9 cellular contexts compared by ENCODE assay signal in the genomic region with DNA sequence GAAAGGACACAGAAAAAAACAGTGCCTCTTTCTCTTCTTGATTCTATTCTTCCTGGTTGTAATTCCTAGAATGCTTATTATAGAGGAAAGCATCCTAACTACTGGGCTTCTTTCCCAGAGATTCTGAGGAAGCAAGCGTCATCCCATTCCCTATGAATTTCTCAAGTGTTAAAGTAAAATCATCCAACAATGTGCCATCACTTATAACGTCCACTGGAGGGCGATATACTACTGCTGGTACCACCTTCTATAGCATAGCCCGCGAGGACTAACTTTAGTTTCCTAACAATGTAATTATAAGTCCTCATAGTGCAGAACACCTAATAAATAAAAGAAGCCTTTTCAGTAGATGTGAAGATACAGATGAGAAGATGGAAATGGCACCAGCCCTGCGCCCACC. TPM values are rescaled to one million over a fixed set of nuclear protein-coding genes. Genes with fewer than 3 reads are reported as not detected.
DNase-seq lines count a peak whose midpoint lies in the region; ATAC-seq and TF ChIP-seq lines count a peak whose summit lies in the region.
"Had no signal": no experiment of that assay in that cellular context is flagged by ENCODE, and none has a peak within 500 bp of the region (broad histone marks: within the 10 kb centered on the region; RNA-seq: fewer than 3 reads in every experiment).

No MANE protein-coding gene starts in this region.

- intact Hi-C loops in natural killer cell (cut with micrococcal nuclease), result no loop called here

- POLR2A ChIA-PET in activated CD8-positive, alpha-beta T cell treated with anti-CD3 and anti-CD28 coated beads, Interleukin-2, amount 10 ng/mL, durations not matched to agents 7 days and 5 days (lab: Charles Lee), result interaction anchor here (0.6 kb wide), 1 partner anchor 139 kb away, joined by 3 read pairs; no protein-coding TSS in a partner anchor

- ATAC-seq in natural killer cell (peak in 1 of 3 donors; percentile 62), GM21515 (IDR thresholded peaks at IDR 0.05; ENCODE audit: unreplicated experiment) (no peak), GM21825 (IDR thresholded peaks at IDR 0.05; ENCODE audit: unreplicated experiment) (no peak), HG03175 (IDR thresholded peaks at IDR 0.05; ENCODE audit: unreplicated experiment) (no peak)
- no peak for ATAC-seq in natural killer cell treated with Interleukin-12 subunit alpha and Interleukin-12 subunit beta and Interleukin-15 and Interleukin-18, amount 100 ng/mL, for 72 hours
- no peak for ATAC-seq in activated CD8-positive, alpha-beta T cell treated with anti-CD3 and anti-CD28 coated beads, Interleukin-2, amount 10 ng/mL, durations not matched to agents 7 days and 5 days

- TF ChIP-seq CTCF in natural killer cell (IDR thresholded peaks at IDR 0.05) (peak; percentile 23), LNCaP clone FGC (IDR thresholded peaks at IDR 0.05; ENCODE audit: control insufficient read depth, extremely low read depth, insufficient read depth) (peak; percentile 65)

- no peak overlapping the region for H3K4me3 ChIP-seq in LNCaP clone FGC (ENCODE audit: low read depth, low read length)

- CTCF ChIA-PET in activated CD8-positive, alpha-beta T cell treated with anti-CD3 and anti-CD28 coated beads, Interleukin-2, amount 10 ng/mL, durations not matched to agents 7 days and 5 days (lab: Charles Lee), result no interaction called here

- H3K27ac Mint-ChIP-seq in natural killer cell, result no peak overlapping the region
- H3K27ac Mint-ChIP-seq in natural killer cell treated with Interleukin-12 subunit alpha and Interleukin-12 subunit beta and Interleukin-15 and Interleukin-18, amount 100 ng/mL, for 72 hours, result no peak overlapping the region
- H3K27ac Mint-ChIP-seq in activated CD8-positive, alpha-beta T cell treated with anti-CD3 and anti-CD28 coated beads, Interleukin-2, amount 10 ng/mL, durations not matched to agents 7 days and 5 days, result no peak overlapping the region

- no peak overlapping the region for H3K4me3 Mint-ChIP-seq in natural killer cell
- no peak overlapping the region for H3K4me3 Mint-ChIP-seq in natural killer cell treated with Interleukin-12 subunit alpha and Interleukin-12 subunit beta and Interleukin-15 and Interleukin-18, amount 100 ng/mL, for 72 hours
- no peak overlapping the region for H3K4me3 Mint-ChIP-seq in activated CD8-positive, alpha-beta T cell treated with anti-CD3 and anti-CD28 coated beads, Interleukin-2, amount 10 ng/mL, durations not matched to agents 7 days and 5 days

- peaks cover 18 to 42% of the 10 kb centered on the region in 2 donors for H3K27me3 Mint-ChIP-seq in natural killer cell (ENCODE audit: low read depth in 2 of 2)
- H3K27me3 Mint-ChIP-seq in natural killer cell treated with Interleukin-12 subunit alpha and Interleukin-12 subunit beta and Interleukin-15 and Interleukin-18, amount 100 ng/mL, for 72 hours, result peaks cover 28 to 30% of the 10 kb centered on the region in 2 donors
- peaks cover 14% of the 10 kb centered on the region for H3K27me3 Mint-ChIP-seq in activated CD8-positive, alpha-beta T cell treated with anti-CD3 and anti-CD28 coated beads, Interleukin-2, amount 10 ng/mL, durations not matched to agents 7 days and 5 days (ENCODE audit: low read depth)

- no peaks in the 10 kb centered on the region for H3K9me3 Mint-ChIP-seq in natural killer cell
- no peaks in the 10 kb centered on the region for H3K9me3 Mint-ChIP-seq in natural killer cell treated with Interleukin-12 subunit alpha and Interleukin-12 subunit beta and Interleukin-15 and Interleukin-18, amount 100 ng/mL, for 72 hours
- no peaks in the 10 kb centered on the region for H3K9me3 Mint-ChIP-seq in activated CD8-positive, alpha-beta T cell treated with anti-CD3 and anti-CD28 coated beads, Interleukin-2, amount 10 ng/mL, durations not matched to agents 7 days and 5 days (ENCODE audit: insufficient read depth)

- no peaks in the 10 kb centered on the region for H3K36me3 Mint-ChIP-seq in natural killer cell
- H3K36me3 Mint-ChIP-seq in natural killer cell treated with Interleukin-12 subunit alpha and Interleukin-12 subunit beta and Interleukin-15 and Interleukin-18, amount 100 ng/mL, for 72 hours, result no peaks in the 10 kb centered on the region
- no peaks in the 10 kb centered on the region for H3K36me3 Mint-ChIP-seq in activated CD8-positive, alpha-beta T cell treated with anti-CD3 and anti-CD28 coated beads, Interleukin-2, amount 10 ng/mL, durations not matched to agents 7 days and 5 days (ENCODE audit: low read depth)

- DNase-seq in natural killer cell (no peak), LNCaP clone FGC (ENCODE audit: low read depth) (no peak), kidney glomerular epithelial cell (lab: John Stamatoyannopoulos, UW) (peak; percentile 4)
- no peak for DNase-seq in natural killer cell treated with Interleukin-12 subunit alpha and Interleukin-12 subunit beta and Interleukin-15 and Interleukin-18, amount 100 ng/mL, for 72 hours (ENCODE audit: low spot score)
- peak; percentile 21 for DNase-seq in activated CD8-positive, alpha-beta T cell treated with anti-CD3 and anti-CD28 coated beads, Interleukin-2, amount 10 ng/mL, durations not matched to agents 7 days and 5 days

- H3K4me1 Mint-ChIP-seq in natural killer cell, result no peaks in the 10 kb centered on the region
- no peaks in the 10 kb centered on the region for H3K4me1 Mint-ChIP-seq in natural killer cell treated with Interleukin-12 subunit alpha and Interleukin-12 subunit beta and Interleukin-15 and Interleukin-18, amount 100 ng/mL, for 72 hours (ENCODE audit: low read depth in 2 of 2)
- peaks cover 3% of the 10 kb centered on the region for H3K4me1 Mint-ChIP-seq in activated CD8-positive, alpha-beta T cell treated with anti-CD3 and anti-CD28 coated beads, Interleukin-2, amount 10 ng/mL, durations not matched to agents 7 days and 5 days (ENCODE audit: low read depth)

RNA-seq across cellular contexts. Expression of a gene that starts 4.4 kb away (rescaled TPM):
- not detected for total RNA-seq in natural killer cell
- total RNA-seq in natural killer cell treated with Interleukin-12 subunit alpha and Interleukin-12 subunit beta and Interleukin-15 and Interleukin-18, amount 100 ng/mL, for 72 hours, result not detected
- total RNA-seq in activated CD8-positive, alpha-beta T cell treated with anti-CD3 and anti-CD28 coated beads, Interleukin-2, amount 10 ng/mL, durations not matched to agents 7 days and 5 days, result not detected
- total RNA-seq: dermis microvascular lymphatic vessel endothelial cell had no signal

Comparison
In these comparisons a context has a peak if more than half of its experiments do, and no peak if none do; other contexts are left out.
1. DNase-seq: peak in activated CD8-positive, alpha-beta T cell treated with anti-CD3 and anti-CD28 coated beads, Interleukin-2, amount 10 ng/mL, durations not matched to agents 7 days and 5 days (single experiment) and kidney glomerular epithelial cell (single experiment); none in natural killer cell (single experiment), natural killer cell treated with Interleukin-12 subunit alpha and Interleukin-12 subunit beta and Interleukin-15 and Interleukin-18, amount 100 ng/mL, for 72 hours (single experiment) and LNCaP clone FGC (single experiment).